8 cellular contexts compared by ENCODE assay signal in genomic region chr5:154755361-154756202, GRCh38. TPM values are rescaled to one million over a fixed set of nuclear protein-coding genes. Genes with fewer than 3 reads are reported as not detected.
A peak's percentile ranks its signal among the peaks of the same experiment; 100 is the strongest.
DNase-seq lines count a peak whose midpoint lies in the region; ATAC-seq and TF ChIP-seq lines count a peak whose summit lies in the region.

Gene LARP1 (plus strand): TSS chr5:154755377. CDS start chr5:154755758, 381 bp downstream.

- H3K9ac ChIP-seq in DND-41 (ENCODE audit: low read depth, low read length) (peak within 1 kb of the TSS; percentile 99), trophoblast cell (ENCODE audit: low read length) (peak within 1 kb of the TSS; percentile 87)

- peak within 1 kb of the TSS; percentile 82 for H3K18ac ChIP-seq in trophoblast cell (ENCODE audit: low read length)

- peaks cover 41% of the 10 kb centered on the region for H3K4me1 Mint-ChIP-seq in activated naive CD4-positive, alpha-beta T cell treated with anti-CD3 and anti-CD28 coated beads, Interleukin-2, amount 50 U/mL, for 24 hours

- H3K4me3 Mint-ChIP-seq in activated naive CD4-positive, alpha-beta T cell treated with anti-CD3 and anti-CD28 coated beads, Interleukin-2, amount 50 U/mL, for 24 hours, result peak within 1 kb of the TSS; percentile 99

- peak within 1 kb of the TSS; percentile 92 for H2BK120ac ChIP-seq in trophoblast cell (ENCODE audit: insufficient read depth, low read length, poor library complexity)

- H3K27ac ChIP-seq in DND-41 (ENCODE audit: low read length) (peak within 1 kb of the TSS; percentile 97), cardiac muscle cell (peak within 1 kb of the TSS; percentile 95), trophoblast cell (ENCODE audit: low read depth, low read length) (peak within 1 kb of the TSS; percentile 82)

- H3K27me3 ChIP-seq in DND-41 (ENCODE audit: insufficient read depth, low read length, poor library complexity), result no peaks in the 10 kb centered on the region
- no peaks in the 10 kb centered on the region for H3K27me3 ChIP-seq in MG63
- H3K27me3 ChIP-seq in cardiac muscle cell, result no peaks in the 10 kb centered on the region
- H3K27me3 ChIP-seq in trophoblast cell (ENCODE audit: insufficient read depth, low read length), result no peaks in the 10 kb centered on the region

- H3K9me3 ChIP-seq in DND-41 (ENCODE audit: insufficient read depth, low read length, severe bottlenecking), result no peaks in the 10 kb centered on the region
- no peaks in the 10 kb centered on the region for H3K9me3 ChIP-seq in MG63
- H3K9me3 ChIP-seq in cardiac muscle cell (ENCODE audit: low read depth), result no peaks in the 10 kb centered on the region
- H3K9me3 ChIP-seq in trophoblast cell (ENCODE audit: insufficient read depth, low read depth, low read length), result no peaks in the 10 kb centered on the region

- H3K4ac ChIP-seq in trophoblast cell (ENCODE audit: low read depth, low read length), result peak within 1 kb of the TSS; percentile 94

- peak within 1 kb of the TSS; percentile 86 for H3K4me2 ChIP-seq in DND-41 (ENCODE audit: insufficient read depth, low read length)
- peak within 1 kb of the TSS; percentile 99 for H3K4me2 ChIP-seq in trophoblast cell (ENCODE audit: low read length)

- H3K4me3 ChIP-seq in DND-41 (ENCODE audit: low read depth in 1 of 2, low read length in 2 of 2) (peak within 1 kb of the TSS; percentile 98 to 99), MG63 (peak within 1 kb of the TSS; percentile 93), cardiac muscle cell (peak within 1 kb of the TSS; percentile 91), trophoblast cell (ENCODE audit: low read depth, low read length) (peak within 1 kb of the TSS; percentile 99)

- no peak within 1 kb of the TSS for H3K23ac ChIP-seq in trophoblast cell (ENCODE audit: low read length)

- H2BK5ac ChIP-seq in trophoblast cell (ENCODE audit: low read depth, low read length, poor library complexity), result peak within 1 kb of the TSS; percentile 94

- peaks cover 42% of the 10 kb centered on the region for H4K20me1 ChIP-seq in DND-41 (ENCODE audit: insufficient read depth, low read length)

- peak within 1 kb of the TSS; percentile 21 for H2BK12ac ChIP-seq in trophoblast cell (ENCODE audit: low read length)

- WGBS in trophoblast cell (ENCODE audit: extremely low coverage, insufficient coverage, insufficient read length), result no CpG with 5 or more reads among the region's 99 CpGs

- H3K79me1 ChIP-seq in trophoblast cell (ENCODE audit: low read length), result peaks cover 23% of the 10 kb centered on the region

- H2AK5ac ChIP-seq in trophoblast cell (ENCODE audit: low read length), result peak within 1 kb of the TSS; percentile 76

- H3K36me3 Mint-ChIP-seq in activated naive CD4-positive, alpha-beta T cell treated with anti-CD3 and anti-CD28 coated beads, Interleukin-2, amount 50 U/mL, for 24 hours, result peaks cover 10% of the 10 kb centered on the region

- peak within 1 kb of the TSS; percentile 90 for H4K91ac ChIP-seq in trophoblast cell (ENCODE audit: low read depth, low read length)

- H3K4me1 ChIP-seq in DND-41 (ENCODE audit: insufficient read depth, low read length) (peaks cover 42% of the 10 kb centered on the region), cardiac muscle cell (ENCODE audit: low read depth) (peaks cover 27% of the 10 kb centered on the region), trophoblast cell (ENCODE audit: control insufficient read depth in 1 of 2, insufficient read depth in 2 of 2, low read length in 2 of 2) (peaks cover 0 to 15% of the 10 kb centered on the region in 2 experiments)

- no peaks in the 10 kb centered on the region for H3K9me3 Mint-ChIP-seq in activated naive CD4-positive, alpha-beta T cell treated with anti-CD3 and anti-CD28 coated beads, Interleukin-2, amount 50 U/mL, for 24 hours

- H3K14ac ChIP-seq in trophoblast cell (ENCODE audit: low read length), result peak within 1 kb of the TSS; percentile 93

- peak within 1 kb of the TSS; percentile 85 for H2AFZ ChIP-seq in DND-41 (ENCODE audit: low read depth, low read length)
- H2AFZ ChIP-seq in trophoblast cell (ENCODE audit: insufficient read depth, low read length, poor library complexity), result peak within 1 kb of the TSS; percentile 87

- H4K12ac ChIP-seq in trophoblast cell (ENCODE audit: low read depth, low read length), result peak within 1 kb of the TSS; percentile 86

- TF ChIP-seq CTCF in DND-41 (IDR thresholded peaks at IDR 0.05; ENCODE audit: borderline replicate concordance, extremely low read depth, low read length, poor library complexity, severe bottlenecking) (no peak), cardiac muscle cell (IDR thresholded peaks at IDR 0.05; ENCODE audit: low read depth, low read length) (no peak)

- ATAC-seq in DND-41 (ENCODE audit: insufficient read depth, low read depth) (peak; percentile 2; the same call in 2 of the 3 replicates), GM21619 (IDR thresholded peaks at IDR 0.05; ENCODE audit: unreplicated experiment) (peak; percentile 8), GM18873 (IDR thresholded peaks at IDR 0.05; ENCODE audit: low FRiP score, unreplicated experiment) (no peak)

- peaks cover 25% of the 10 kb centered on the region for H3K36me3 ChIP-seq in DND-41 (ENCODE audit: insufficient read depth, low read length)
- peaks cover 30% of the 10 kb centered on the region for H3K36me3 ChIP-seq in MG63
- H3K36me3 ChIP-seq in cardiac muscle cell, result no peaks in the 10 kb centered on the region
- H3K36me3 ChIP-seq in trophoblast cell (ENCODE audit: control insufficient read depth in 1 of 2, insufficient read depth in 2 of 2, low read length in 2 of 2), result no peaks in the 10 kb centered on the region

- H4K8ac ChIP-seq in trophoblast cell (ENCODE audit: low read depth, low read length), result peak within 1 kb of the TSS; percentile 70

- DNase-seq in DND-41 (no peak), MG63 (peak; percentile 50), cardiac muscle cell (ENCODE audit: low read depth in 1 of 2, low spot score in 1 of 2) (peak; percentile 27 to 61), trophoblast cell (peak in 1 of 2 donors; percentile 35), iPS-NIHi7 (ENCODE audit: extremely low spot score) (no peak)

- peak within 1 kb of the TSS; percentile 100 for H3K27ac Mint-ChIP-seq in activated naive CD4-positive, alpha-beta T cell treated with anti-CD3 and anti-CD28 coated beads, Interleukin-2, amount 50 U/mL, for 24 hours

- H3K79me2 ChIP-seq in DND-41 (ENCODE audit: insufficient read depth, low read length) (peaks cover 70% of the 10 kb centered on the region), trophoblast cell (ENCODE audit: control insufficient read depth, insufficient read depth, low read length, poor library complexity) (peaks cover 31% of the 10 kb centered on the region)

- H3K27me3 Mint-ChIP-seq in activated naive CD4-positive, alpha-beta T cell treated with anti-CD3 and anti-CD28 coated beads, Interleukin-2, amount 50 U/mL, for 24 hours, result no peaks in the 10 kb centered on the region

RNA-seq across cellular contexts. Expression of gene LARP1, which starts in this region (rescaled TPM):
- total RNA-seq in MG63 (2014; rRNA removed; shearing (Covaris generic); ENCODE audit: low replicate concordance), result 30.4 and 36.5 TPM in 2 replicates
- total RNA-seq in cardiac muscle cell, result 70.6 and 97.8 TPM in 2 replicates
- polyA plus RNA-seq in cardiac muscle cell, result 40.7 and 57.6 TPM in 2 replicates
- polyA plus RNA-seq in trophoblast cell (2013), result 106 and 113 TPM in 2 replicates

Comparison
In these comparisons a context has a peak if more than half of its experiments do, and no peak if none do; other contexts are left out.
1. DNase-seq: peak in MG63 (single experiment) and cardiac muscle cell (2 of 2); none in DND-41 (single experiment) and iPS-NIHi7 (single experiment).
2. Peak in every context shown above with its lines, with median percentiles within 50 percentile points of each other: H3K27ac ChIP-seq and H3K4me3 ChIP-seq.